1 cellular context compared by ENCODE assay signal in genomic region chrX:41734530-41734929, GRCh38.
TF ChIP-seq lines count a peak whose summit lies in the region.

No MANE protein-coding gene starts in this region.

TF ChIP-seq in GM12878, 131 proteins besides CTCF, POLR2A, EP300 and RAD21:
- peak; percentile 10; the same call in 1 of the 2 replicates for TF ChIP-seq SMC3 (IDR thresholded peaks at IDR 0.05; ENCODE audit: borderline replicate concordance, low read length)
- no peak for TF ChIP-seq POLR2AphosphoS5 (IDR thresholded peaks at IDR 0.05; ENCODE audit: low read length)
